In the genomic region with DNA sequence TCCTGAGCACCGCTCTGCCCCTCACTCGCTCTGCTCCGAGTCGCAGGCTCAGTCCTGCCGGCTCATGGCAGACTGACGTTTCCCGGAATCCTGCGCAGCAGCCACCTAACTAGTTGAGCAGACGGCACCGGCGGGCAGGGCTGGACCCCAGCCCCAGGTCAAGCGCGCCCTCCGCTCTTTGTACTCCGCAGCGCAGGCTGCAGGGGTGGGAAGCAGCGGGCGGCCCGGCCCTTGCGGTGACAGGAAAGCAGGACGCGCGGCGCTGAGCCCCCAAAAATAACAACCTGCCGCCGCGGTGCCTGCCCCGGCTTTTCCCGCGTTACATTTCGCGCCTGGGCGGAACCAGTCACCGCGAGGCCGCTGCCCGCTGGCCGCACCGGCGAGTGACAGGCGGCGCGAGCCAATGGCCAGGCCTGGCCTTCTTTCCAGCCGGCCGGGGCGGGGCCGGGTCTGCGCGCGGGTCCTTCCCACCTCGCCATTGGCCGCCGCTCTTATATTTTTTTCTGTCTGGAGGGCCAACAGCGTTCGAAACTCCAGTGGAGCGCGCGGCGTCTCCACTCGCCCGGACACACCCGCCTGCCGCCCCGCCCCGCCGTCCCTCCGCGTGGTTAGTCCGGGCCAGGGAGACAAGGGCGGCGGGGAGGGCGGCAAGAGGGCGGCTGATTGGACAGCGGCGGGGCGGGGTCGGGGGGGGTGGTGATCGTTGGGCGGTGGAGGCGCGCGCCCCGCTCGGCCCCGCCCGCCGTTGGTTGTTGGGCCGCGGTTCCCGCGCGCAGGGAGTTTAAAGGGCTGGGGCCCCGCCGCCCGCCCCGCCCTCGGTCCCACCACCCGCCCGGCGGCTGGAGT, we compare ENCODE assay signal across 8 cellular contexts. TPM values are rescaled to one million over a fixed set of nuclear protein-coding genes. Genes with fewer than 3 reads are reported as not detected.
DNase-seq lines count a peak whose midpoint lies in the region; ATAC-seq and TF ChIP-seq lines count a peak whose summit lies in the region.

A gene (minus strand): TSS at position 297 of the 846 bp plus-strand sequence. CDS start 338 bp downstream, outside the sequence.

- H3K4me1 ChIP-seq in breast epithelium, result peaks cover 4 to 10% of the 10 kb centered on the region in 2 donors
- H3K4me1 ChIP-seq in smooth muscle cell (ENCODE audit: low read depth), result peaks cover 26% of the 10 kb centered on the region

- H3F3A ChIP-seq in smooth muscle cell (ENCODE audit: low read depth), result peaks cover 14% of the 10 kb centered on the region

- peaks cover 27% of the 10 kb centered on the region for H3K79me2 ChIP-seq in smooth muscle cell (ENCODE audit: low read depth)

- TF ChIP-seq POLR2A in breast epithelium (IDR thresholded peaks at IDR 0.05), result no peak

- H3K9me3 ChIP-seq in WERI-Rb-1 (ENCODE audit: severe bottlenecking), result no peaks in the 10 kb centered on the region
- H3K9me3 ChIP-seq in breast epithelium, result no peaks in the 10 kb centered on the region
- H3K9me3 ChIP-seq in smooth muscle cell (replicated peaks; ENCODE audit: low read depth), result no peaks in the 10 kb centered on the region

- no peaks in the 10 kb centered on the region for H4K20me1 ChIP-seq in smooth muscle cell (ENCODE audit: low read depth)

- H3K27ac ChIP-seq in WERI-Rb-1, result peak within 1 kb of the TSS; percentile 99
- H3K27ac ChIP-seq in breast epithelium, result peak within 1 kb of the TSS; percentile 97 to 99
- peak within 1 kb of the TSS; percentile 86 for H3K27ac ChIP-seq in smooth muscle cell (ENCODE audit: low read depth)

- H3K9ac ChIP-seq in smooth muscle cell (ENCODE audit: low read depth), result peak within 1 kb of the TSS; percentile 74

- DNase-seq in AG08395 (ENCODE audit: low spot score) (peak; percentile 95), NCI-H2227 (lab: John Stamatoyannopoulos, UW; ENCODE audit: unreplicated experiment) (peak; percentile 95), WERI-Rb-1 (peak; percentile 99), breast epithelium (ENCODE audit: low spot score in 2 of 2) (peak; percentile 95 to 97), iPS-NIHi7 (ENCODE audit: extremely low spot score) (peak; percentile 90), smooth muscle cell (lab: John Stamatoyannopoulos, UW; ENCODE audit: unreplicated experiment) (peak; percentile 82)

- H3K27me3 ChIP-seq in WERI-Rb-1 (ENCODE audit: insufficient read depth, low read depth, severe bottlenecking), result no peaks in the 10 kb centered on the region
- no peaks in the 10 kb centered on the region for H3K27me3 ChIP-seq in breast epithelium
- H3K27me3 ChIP-seq in smooth muscle cell (ENCODE audit: low read depth), result no peaks in the 10 kb centered on the region

- ATAC-seq in GM18909 (IDR thresholded peaks at IDR 0.05; ENCODE audit: poor library complexity, unreplicated experiment) (peak; percentile 70), HG03159 (IDR thresholded peaks at IDR 0.05; ENCODE audit: unreplicated experiment) (peak; percentile 65)

- H3K36me3 ChIP-seq in WERI-Rb-1, result peaks cover 35% of the 10 kb centered on the region
- no peaks in the 10 kb centered on the region for H3K36me3 ChIP-seq in breast epithelium
- H3K36me3 ChIP-seq in smooth muscle cell (ENCODE audit: low read depth), result no peaks in the 10 kb centered on the region

- intact Hi-C loops in breast epithelium (cut with DNase I; ENCODE audit: low total_unique reads), result no loop called here

- WGBS in smooth muscle cell (ENCODE audit: low lambda C conversion rate), result under 1% methylated on average over 55 of the region's 100 CpGs

- peak within 1 kb of the TSS; percentile 100 for H3K4me2 ChIP-seq in smooth muscle cell

- TF ChIP-seq CTCF in WERI-Rb-1 (IDR thresholded peaks at IDR 0.05; ENCODE audit: low read depth, low read length), result no peak
- TF ChIP-seq CTCF in breast epithelium (IDR thresholded peaks at IDR 0.05), result no peak
- no peak for TF ChIP-seq CTCF in smooth muscle cell (IDR thresholded peaks at IDR 0.05; ENCODE audit: borderline replicate concordance, insufficient read depth, poor library complexity, severe bottlenecking)

- H2AFZ ChIP-seq in smooth muscle cell (ENCODE audit: low read depth), result peak within 1 kb of the TSS; percentile 98

- H3K4me3 ChIP-seq in WERI-Rb-1 (ENCODE audit: low read depth, low read length) (peak within 1 kb of the TSS; percentile 78), breast epithelium (peak within 1 kb of the TSS; percentile 80 to 97 (median 83)), smooth muscle cell (peak within 1 kb of the TSS; percentile 85)

RNA-seq across cellular contexts. Expression of the gene that starts here (rescaled TPM):
- total RNA-seq in breast epithelium (1 to 10 TPM in 2 of 3 donors, under 1 TPM in 1; 0.98 to 1.8 (median 1.2) TPM), smooth muscle cell (2.8 and 3.9 TPM in 2 replicates)
- polyA plus RNA-seq in smooth muscle cell, result 1.3 and 3.2 TPM in 2 replicates

Comparison
In these comparisons a context has a peak if more than half of its experiments do, and no peak if none do; other contexts are left out.
1. Peak in every context shown above with its lines: DNase-seq, ATAC-seq, H3K4me3 ChIP-seq and H3K27ac ChIP-seq.